7 cellular contexts compared by ENCODE assay signal in the genomic region with DNA sequence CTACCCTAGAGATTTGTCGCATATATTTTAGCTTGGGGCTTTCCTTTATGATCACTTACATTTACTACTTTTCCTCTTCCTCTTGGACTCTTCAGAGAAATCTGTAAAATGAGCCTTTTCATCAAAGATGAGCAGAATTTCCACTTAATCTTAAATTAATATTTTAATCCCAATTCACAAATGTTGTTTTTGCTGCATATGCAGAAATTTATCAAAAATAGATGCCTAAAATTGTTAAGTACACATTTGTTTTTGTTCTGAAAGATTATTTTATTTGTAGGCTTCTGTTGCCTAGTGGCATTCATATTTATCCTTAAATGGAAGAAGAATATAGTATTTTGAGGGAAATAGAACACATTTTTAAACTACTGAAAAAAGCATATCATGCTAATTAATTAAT.
"Had no signal": no experiment of that assay in that cellular context is flagged by ENCODE, and none has a peak within 500 bp of the region (broad histone marks: within the 10 kb centered on the region; RNA-seq: fewer than 3 reads in every experiment).

No MANE protein-coding gene starts in this region.

- DNase-seq: H9, HCEC 1CT, Karpas-422, KG1 had no signal

- H2AFZ ChIP-seq: GM23338 had no signal

- ATAC-seq: GM23338 had no signal

- FAIRE-seq: H1 had no signal

- H3K4me3 ChIP-seq: GM23338 had no signal

- H3K27ac ChIP-seq: HL-60 had no signal

- H3K4me2 ChIP-seq: GM23338 had no signal
